Comparison of ENCODE assay signal across 11 cellular contexts in the genomic region with DNA sequence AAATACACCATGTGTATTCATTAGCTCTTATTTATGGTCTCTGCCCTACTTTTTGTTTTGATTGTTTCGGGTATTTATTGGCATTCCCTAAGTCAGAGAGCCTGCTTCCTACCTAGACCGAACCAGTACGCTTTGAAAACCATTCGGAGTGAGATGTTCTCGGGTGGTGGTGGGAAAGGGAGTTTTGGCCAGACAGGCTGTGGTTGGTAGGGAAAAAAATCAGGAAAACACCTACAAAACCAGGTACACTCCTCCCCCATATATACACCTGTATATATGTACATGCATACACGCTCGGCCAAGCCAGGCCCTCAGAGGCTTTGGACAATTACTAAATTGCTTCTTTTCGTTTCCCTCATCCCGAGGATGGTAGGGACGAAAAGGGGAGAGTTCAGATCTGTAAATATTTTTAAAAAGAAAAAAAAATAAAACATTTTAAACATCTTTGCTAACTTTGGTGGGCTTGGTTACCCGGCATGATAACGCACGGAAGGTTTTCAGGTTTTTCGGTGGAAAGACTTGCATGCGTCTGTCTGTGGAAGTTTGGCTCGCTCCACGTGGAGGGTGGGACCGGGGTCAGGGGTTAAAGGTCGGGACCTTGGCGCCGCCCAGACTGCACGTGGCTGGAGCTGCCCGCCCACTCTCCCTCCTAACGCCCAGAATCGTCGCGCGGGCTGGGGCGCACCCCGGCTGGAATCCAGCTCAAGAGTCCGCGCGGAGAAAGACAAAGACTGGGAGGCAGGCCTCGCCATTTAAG. TPM values are rescaled to one million over a fixed set of nuclear protein-coding genes. Genes with fewer than 3 reads are reported as not detected.
DNase-seq lines count a peak whose midpoint lies in the region; ATAC-seq and TF ChIP-seq lines count a peak whose summit lies in the region.
"Had no signal": no experiment of that assay in that cellular context is flagged by ENCODE, and none has a peak within 500 bp of the region (broad histone marks: within the 10 kb centered on the region; RNA-seq: fewer than 3 reads in every experiment).

No MANE protein-coding gene starts in this region.

- H3K36me3 ChIP-seq in right lobe of liver (no peaks in the 10 kb centered on the region), thoracic aorta (no peaks in the 10 kb centered on the region)

- H3K9me3 ChIP-seq in right lobe of liver (no peaks in the 10 kb centered on the region), thoracic aorta (no peaks in the 10 kb centered on the region)

- no peak for ATAC-seq in right lobe of liver
- ATAC-seq in thoracic aorta (ENCODE audit: insufficient number of reproducible peaks, low FRiP score, low read depth) = no peak
- ATAC-seq in HG03342 (IDR thresholded peaks at IDR 0.05; ENCODE audit: unreplicated experiment) = no peak

- no peak overlapping the region for H3K27ac Mint-ChIP-seq in activated naive CD8-positive, alpha-beta T cell

- 7% methylated on average over 28 of the region's 34 CpGs for WGBS in right lobe of liver (ENCODE audit: insufficient coverage, low coverage, low lambda C conversion rate, missing lambda C conversion rate)

- no peak for TF ChIP-seq POLR2A in right lobe of liver (IDR thresholded peaks at IDR 0.05)

- H3K27me3 Mint-ChIP-seq in activated naive CD8-positive, alpha-beta T cell = peaks cover 21% of the 10 kb centered on the region

- DNase-seq in activated naive CD4-positive, alpha-beta T cell treated with Interleukin-2 at 50 U/mL for 16 hours = peak; percentile 23
- no peak for DNase-seq in activated naive CD4-positive, alpha-beta T cell (lab: John Stamatoyannopoulos, UW)
- DNase-seq in right lobe of liver = no peak
- DNase-seq in thoracic aorta (ENCODE audit: low spot score) = no peak
- no peak for DNase-seq in pons (ENCODE audit: low spot score)
- DNase-seq in H4 (ENCODE audit: low spot score) = no peak
- DNase-seq: NCI-H2081 had no signal

- no peaks in the 10 kb centered on the region for H3K9me3 Mint-ChIP-seq in activated naive CD8-positive, alpha-beta T cell (ENCODE audit: low read depth)

- peaks cover 51% of the 10 kb centered on the region for H3K4me1 Mint-ChIP-seq in activated naive CD8-positive, alpha-beta T cell (ENCODE audit: low read depth)

- H3K4me1 ChIP-seq in right lobe of liver (peaks cover 0 to 40% (median 8%) of the 10 kb centered on the region in 4 donors), thoracic aorta (ENCODE audit: control insufficient read depth in 1 of 2, low read depth in 2 of 2) (peaks cover 13 to 54% of the 10 kb centered on the region in 2 donors)

- intact Hi-C loops in right lobe of liver (cut with DNase I) = no loop called here

- TF ChIP-seq CTCF in right lobe of liver (IDR thresholded peaks at IDR 0.05) (no peak), thoracic aorta (IDR thresholded peaks at IDR 0.05) (no peak)

- H3K27ac ChIP-seq in right lobe of liver (no peak overlapping the region), thoracic aorta (peak overlapping the region in 1 of 2 donors; percentile 25)

- H3K36me3 Mint-ChIP-seq in activated naive CD8-positive, alpha-beta T cell = no peaks in the 10 kb centered on the region

- H3K27me3 ChIP-seq in right lobe of liver (peaks cover 39 to 62% of the 10 kb centered on the region in 2 donors), thoracic aorta (replicated peaks; ENCODE audit: insufficient read depth) (peaks cover 53% of the 10 kb centered on the region)

- peak overlapping the region; percentile 83 for H3K4me3 Mint-ChIP-seq in activated naive CD8-positive, alpha-beta T cell

- H3K4me3 ChIP-seq in right lobe of liver = peak overlapping the region in 2 of 3 donors; percentile 16 to 27
- peak overlapping the region; percentile 65 for H3K4me3 ChIP-seq in thoracic aorta

RNA-seq across cellular contexts. Expression of gene HMX2, which starts 2.5 kb away (rescaled TPM):
- total RNA-seq in right lobe of liver (not detected), thoracic aorta (not detected)
- 0.27 TPM in 1 of 2 replicates, not detected in the other for total RNA-seq in H4 (2014; rRNA removed; shearing (Covaris generic))
- total RNA-seq: lower leg skin, subcutaneous adipose tissue had no signal

RNA-seq across cellular contexts. Expression of gene BUB3, which starts 3.8 kb away (rescaled TPM):
- total RNA-seq in right lobe of liver (10 to 100 TPM; 24.1 to 50.9 (median 31.2) TPM), thoracic aorta (10 to 100 TPM; 64.2 to 77.9 TPM)
- total RNA-seq in H4 (2014; rRNA removed; shearing (Covaris generic)) = 220 and 223 TPM in 2 replicates

RNA-seq across cellular contexts. Expression of gene HMX3, which starts 14.6 kb away (rescaled TPM):
- not detected for total RNA-seq in right lobe of liver
- total RNA-seq in thoracic aorta = not detected
- 0.45 TPM in 1 of 2 replicates, not detected in the other for total RNA-seq in H4 (2014; rRNA removed; shearing (Covaris generic))
- total RNA-seq: lower leg skin, subcutaneous adipose tissue had no signal
